ENCODE assay signal across 16 cellular contexts in the genomic region with DNA sequence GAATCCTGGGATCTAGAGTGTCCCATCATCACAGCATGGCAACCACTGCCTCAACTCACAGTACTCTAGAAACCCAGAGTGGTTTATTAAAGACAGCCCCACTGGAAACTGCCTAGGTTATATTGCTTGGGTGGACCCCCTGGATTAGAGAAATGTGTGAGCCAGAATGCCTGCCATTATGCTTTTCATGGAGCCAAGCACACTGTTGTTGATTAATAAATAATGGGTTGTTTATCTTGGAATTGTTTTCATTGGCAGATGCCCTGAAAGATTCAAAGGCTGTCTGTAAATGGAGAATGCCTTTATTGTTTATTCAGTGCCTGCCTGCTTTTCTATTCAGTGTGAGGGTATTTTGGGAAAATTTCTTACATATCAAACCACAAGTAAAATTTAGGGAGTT. TPM values are rescaled to one million over a fixed set of nuclear protein-coding genes. Genes with fewer than 3 reads are reported as not detected.
DNase-seq lines count a peak whose midpoint lies in the region; ATAC-seq and TF ChIP-seq lines count a peak whose summit lies in the region.
"Had no signal": no experiment of that assay in that cellular context is flagged by ENCODE, and none has a peak within 500 bp of the region (broad histone marks: within the 10 kb centered on the region; RNA-seq: fewer than 3 reads in every experiment).

No MANE protein-coding gene starts in this region.

- H2AK9ac ChIP-seq in IMR-90 (replicated peaks; ENCODE audit: low read depth, low read length, poor library complexity): no peak overlapping the region

- TF ChIP-seq RAD21 in IMR-90 (IDR thresholded peaks at IDR 0.05; ENCODE audit: low read length): no peak

- peak overlapping the region; percentile 61; the same call in 1 of the 2 replicates for H3K14ac ChIP-seq in IMR-90 (replicated peaks; ENCODE audit: low read depth, low read length)

- intact Hi-C loops in IMR-90 (cut with micrococcal nuclease): no loop called here

- TF ChIP-seq CTCF in 22Rv1 (IDR thresholded peaks at IDR 0.05) (no peak), IMR-90 (conservative IDR thresholded peaks at IDR 0.05; ENCODE audit: low read depth, low read length) (no peak)

- no peaks in the 10 kb centered on the region; the same call in 1 of the 2 replicates for H3K9me3 ChIP-seq in IMR-90 (ENCODE audit: control insufficient read depth, insufficient read depth, low read length)
- H3K9me3 ChIP-seq in endocrine pancreas (ENCODE audit: control insufficient read depth, low read length): no peaks in the 10 kb centered on the region
- H3K9me3 ChIP-seq: SJSA1, thyroid gland had no signal

- in situ Hi-C loops in IMR-90 (cut with MboI; ENCODE audit: low sequenced_read_pairs): no loop called here

- BruUV-seq in IMR-90 (replicated peaks; lab: Mats Ljungman, UMichigan): no TSS peak

- H3K4ac ChIP-seq in IMR-90 (ENCODE audit: low read depth, low read length): no peak overlapping the region

- peaks cover 25 to 61% of the 10 kb centered on the region in 2 experiments for H3K79me1 ChIP-seq in IMR-90 (ENCODE audit: low read depth in 1 of 2, low read length in 2 of 2)

- H2BK15ac ChIP-seq in IMR-90 (ENCODE audit: low read depth, low read length): peak overlapping the region; percentile 26; the same call in 1 of the 3 replicates

- H2AK5ac ChIP-seq in IMR-90 (ENCODE audit: low read depth, low read length): no peak overlapping the region

- H4K20me1 ChIP-seq in IMR-90 (ENCODE audit: insufficient read depth, low read length): peaks cover 29% of the 10 kb centered on the region

- dilution Hi-C loops in IMR-90 (cut with HindIII; ENCODE audit: low sequenced_read_pairs, unreplicated experiment): no loop called here

- H3K56ac ChIP-seq in IMR-90 (ENCODE audit: extremely low read depth, insufficient read depth, low read length): no peak overlapping the region

- no peak overlapping the region for H3K4me3 ChIP-seq in IMR-90 (ENCODE audit: insufficient read depth, low read depth, low read length)
- peak overlapping the region; percentile 14 for H3K4me3 ChIP-seq in endocrine pancreas (ENCODE audit: control insufficient read depth, insufficient read depth, low read length)
- H3K4me3 ChIP-seq: K562, SJSA1, thyroid gland had no signal

- no peak overlapping the region for H2AFZ ChIP-seq in IMR-90 (replicated peaks; ENCODE audit: low read length, poor library complexity)

- TF ChIP-seq POLR2A in IMR-90 (IDR thresholded peaks at IDR 0.05; ENCODE audit: low read depth, low read length): no peak

- no peak overlapping the region for H4K5ac ChIP-seq in IMR-90 (ENCODE audit: low read depth, low read length)

- ATAC-seq in IMR-90 (ENCODE audit: low read depth) (peak; percentile 37), GM19351 (IDR thresholded peaks at IDR 0.05; ENCODE audit: unreplicated experiment) (no peak), HG02588 (IDR thresholded peaks at IDR 0.05; ENCODE audit: unreplicated experiment) (no peak)
- ATAC-seq: K562 had no signal

- H4K8ac ChIP-seq in IMR-90 (ENCODE audit: low read depth in 2 of 2, low read length in 2 of 2): 0 out of 4 replicates have a peak overlapping the region, but pooled peaks of 1 of the 2 experiments have one; percentile 28

- peaks cover 2% of the 10 kb centered on the region for H3K36me3 ChIP-seq in IMR-90 (ENCODE audit: control insufficient read depth, insufficient read depth, low read length)
- no peaks in the 10 kb centered on the region for H3K36me3 ChIP-seq in endocrine pancreas (ENCODE audit: control insufficient read depth, insufficient read depth, low read length)
- H3K36me3 ChIP-seq: thyroid gland had no signal

- H3K23ac ChIP-seq in IMR-90 (ENCODE audit: low read depth, low read length): no peak overlapping the region; the same call in 1 of the 2 replicates

- no peak overlapping the region for H2BK5ac ChIP-seq in IMR-90 (ENCODE audit: low read depth, low read length, poor library complexity, severe bottlenecking)

- no peak overlapping the region for H2BK120ac ChIP-seq in IMR-90 (ENCODE audit: low read depth, low read length)

- peaks cover 11% of the 10 kb centered on the region for H3K4me1 ChIP-seq in IMR-90 (ENCODE audit: control insufficient read depth, insufficient read depth, low read length)
- peaks cover 21% of the 10 kb centered on the region for H3K4me1 ChIP-seq in endocrine pancreas (ENCODE audit: control insufficient read depth, insufficient read depth, low read length)

- H3K9ac ChIP-seq in IMR-90 (ENCODE audit: low read depth, low read length): no peak overlapping the region
- H3K9ac ChIP-seq in endocrine pancreas (ENCODE audit: control insufficient read depth, insufficient read depth, low read length): no peak overlapping the region

- no peaks in the 10 kb centered on the region for H3K27me3 ChIP-seq in IMR-90 (ENCODE audit: control insufficient read depth, insufficient read depth, low read length)
- H3K27me3 ChIP-seq in endocrine pancreas (ENCODE audit: control insufficient read depth, insufficient read depth, low read length): no peaks in the 10 kb centered on the region
- H3K27me3 ChIP-seq: SJSA1, thyroid gland had no signal

- H3K9me1 ChIP-seq in IMR-90 (ENCODE audit: insufficient read depth, low read length): peaks cover 7% of the 10 kb centered on the region

- no peak overlapping the region for H4K91ac ChIP-seq in IMR-90 (ENCODE audit: insufficient read depth, low read depth, low read length)

- no peak overlapping the region for H2BK20ac ChIP-seq in IMR-90 (ENCODE audit: low read depth, low read length)

- POLR2A ChIA-PET in IMR-90 (lab: Charles Lee; ENCODE audit: unreplicated experiment): no interaction called here

- CTCF ChIA-PET in IMR-90 (lab: Yijun Ruan, JAX): interaction anchor here (0.6 to 1.5 kb wide), 3 partner anchors 39 to 90 kb away, joined by 3 to 6 read pairs (median 4); no protein-coding TSS in a partner anchor

- DNase-seq in IMR-90: no peak
- DNase-seq in midbrain (lab: John Stamatoyannopoulos, UW): peak; percentile 78
- DNase-seq in T-helper 1 cell: no peak
- DNase-seq in activated effector memory CD4-positive, alpha-beta T cell treated with Interleukin-2 at 50 U/mL for 16 hours: no peak
- DNase-seq: erythroblast; NCI-H1436; NCI-H226; stimulated activated CD4-positive, alpha-beta T cell treated with anti-CD3 and anti-CD28 coated beads, Interleukin-1b, Interleukin-23, amount 100 ng/mL, for 48 hours; thyroid gland had no signal

- no peak overlapping the region; the same call in 1 of the 2 replicates for H3K18ac ChIP-seq in IMR-90 (ENCODE audit: low read depth, low read length)

- H3K4me2 ChIP-seq in IMR-90 (ENCODE audit: low read depth, low read length): peak overlapping the region; percentile 46

- peak overlapping the region; percentile 20; the same call in 1 of the 2 replicates for H3K27ac ChIP-seq in 22Rv1
- no peak overlapping the region for H3K27ac ChIP-seq in IMR-90 (ENCODE audit: insufficient read depth, low read length)

TF ChIP-seq in IMR-90, 13 proteins besides CTCF, POLR2A, EP300 and RAD21:
- TF ChIP-seq CEBPB (IDR thresholded peaks at IDR 0.05; ENCODE audit: low read depth, low read length) (no peak), RCOR1 (IDR thresholded peaks at IDR 0.05; ENCODE audit: insufficient replicate concordance, low read length) (no peak), SMC3 (IDR thresholded peaks at IDR 0.05; ENCODE audit: low read depth, low read length) (no peak), CHD1 (IDR thresholded peaks at IDR 0.05; ENCODE audit: low read depth, low read length) (no peak)
- TF ChIP-seq, protein P1, sequence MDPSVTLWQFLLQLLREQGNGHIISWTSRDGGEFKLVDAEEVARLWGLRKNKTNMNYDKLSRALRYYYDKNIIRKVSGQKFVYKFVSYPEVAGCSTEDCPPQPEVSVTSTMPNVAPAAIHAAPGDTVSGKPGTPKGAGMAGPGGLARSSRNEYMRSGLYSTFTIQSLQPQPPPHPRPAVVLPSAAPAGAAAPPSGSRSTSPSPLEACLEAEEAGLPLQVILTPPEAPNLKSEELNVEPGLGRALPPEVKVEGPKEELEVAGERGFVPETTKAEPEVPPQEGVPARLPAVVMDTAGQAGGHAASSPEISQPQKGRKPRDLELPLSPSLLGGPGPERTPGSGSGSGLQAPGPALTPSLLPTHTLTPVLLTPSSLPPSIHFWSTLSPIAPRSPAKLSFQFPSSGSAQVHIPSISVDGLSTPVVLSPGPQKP (IDR thresholded peaks at IDR 0.05; ENCODE audit: borderline replicate concordance, low read depth, low read length): no peak
- TF ChIP-seq, protein P2, sequence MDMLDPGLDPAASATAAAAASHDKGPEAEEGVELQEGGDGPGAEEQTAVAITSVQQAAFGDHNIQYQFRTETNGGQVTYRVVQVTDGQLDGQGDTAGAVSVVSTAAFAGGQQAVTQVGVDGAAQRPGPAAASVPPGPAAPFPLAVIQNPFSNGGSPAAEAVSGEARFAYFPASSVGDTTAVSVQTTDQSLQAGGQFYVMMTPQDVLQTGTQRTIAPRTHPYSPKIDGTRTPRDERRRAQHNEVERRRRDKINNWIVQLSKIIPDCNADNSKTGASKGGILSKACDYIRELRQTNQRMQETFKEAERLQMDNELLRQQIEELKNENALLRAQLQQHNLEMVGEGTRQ (IDR thresholded peaks at IDR 0.05; ENCODE audit: low read depth, low read length): no peak

RNA-seq across cellular contexts. Expression of a gene that starts 52.1 kb away (rescaled TPM):
- total RNA-seq in IMR-90 (2012; rRNA removed): 26.5 and 44.2 TPM in 2 replicates
- polyA plus RNA-seq in IMR-90 (2012; rRNA removed): 17.2 and 21.1 TPM in 2 replicates
- 5.6 and 5.7 TPM in 2 replicates for polyA plus RNA-seq in IMR-90 (2012; cell fraction: cytosol; rRNA removed)
- 2.7 and 9.7 TPM in 2 replicates for polyA plus RNA-seq in IMR-90 (2012; cell fraction: nucleus; rRNA removed; ENCODE audit: low replicate concordance)
- total RNA-seq: OCI-LY7 had no signal
